13 cellular contexts compared by ENCODE assay signal in the genomic region with DNA sequence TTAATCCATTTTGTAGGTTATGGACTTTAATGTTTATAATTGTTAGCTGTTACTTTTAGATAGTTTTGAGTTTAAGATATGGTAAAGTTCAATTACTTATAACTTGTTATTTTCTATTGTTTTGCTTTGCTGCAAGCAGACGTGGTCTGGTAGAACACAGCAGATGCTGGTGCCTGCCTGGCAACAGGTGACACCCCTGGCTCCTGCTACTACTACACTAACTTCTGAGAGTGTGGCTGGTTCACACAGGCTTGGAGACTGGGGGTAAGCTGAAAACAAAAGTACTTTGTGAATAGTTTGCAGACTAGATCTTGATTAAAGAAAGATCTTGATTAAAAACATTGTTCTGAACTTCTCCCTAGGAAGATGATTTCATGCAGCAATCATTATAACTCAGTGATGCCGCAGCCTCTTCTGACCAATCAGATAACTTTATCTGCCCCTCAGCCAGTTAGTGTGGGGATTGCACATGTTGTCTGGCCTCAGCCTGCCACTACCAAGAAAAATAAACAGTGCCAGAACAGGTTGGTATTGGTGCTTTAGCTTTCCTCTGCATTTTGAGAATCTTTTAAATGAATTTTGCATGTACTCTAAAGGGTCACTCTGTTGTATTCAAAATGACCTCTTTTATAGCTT. TPM values are rescaled to one million over a fixed set of nuclear protein-coding genes. Genes with fewer than 3 reads are reported as not detected.
DNase-seq lines count a peak whose midpoint lies in the region; ATAC-seq, FAIRE-seq and TF ChIP-seq lines count a peak whose summit lies in the region.
"Had no signal": no experiment of that assay in that cellular context is flagged by ENCODE, and none has a peak within 500 bp of the region (broad histone marks: within the 10 kb centered on the region; RNA-seq: fewer than 3 reads in every experiment).

No MANE protein-coding gene starts in this region.

- no peak for TF ChIP-seq POLR2A in IMR-90 (IDR thresholded peaks at IDR 0.05; ENCODE audit: low read depth, low read length)

- TF ChIP-seq CTCF in GM06990 (IDR thresholded peaks at IDR 0.05; ENCODE audit: insufficient read depth, low read length, poor library complexity, severe bottlenecking): no peak
- no peak for TF ChIP-seq CTCF in IMR-90 (conservative IDR thresholded peaks at IDR 0.05; ENCODE audit: low read depth, low read length)

- CTCF ChIA-PET in IMR-90 (lab: Yijun Ruan, JAX): interaction anchor here (0.8 kb wide), 1 partner anchor 167 kb away, joined by 5 read pairs; no protein-coding TSS in a partner anchor

- H3K27me3 ChIP-seq in GM06990 (replicated peaks; ENCODE audit: control insufficient read depth, insufficient read depth, low read length): no peaks in the 10 kb centered on the region
- no peaks in the 10 kb centered on the region for H3K27me3 ChIP-seq in IMR-90 (ENCODE audit: control insufficient read depth, insufficient read depth, low read length)

- BruUV-seq in IMR-90 (replicated peaks; lab: Mats Ljungman, UMichigan): no TSS peak

- H3K4me3 ChIP-seq in GM06990 (replicated peaks; ENCODE audit: low read depth, low read length) (no peak overlapping the region), IMR-90 (ENCODE audit: insufficient read depth, low read depth, low read length) (no peak overlapping the region)

- no peak overlapping the region for H2BK120ac ChIP-seq in IMR-90 (ENCODE audit: low read depth, low read length)

- dilution Hi-C loops in IMR-90 (cut with HindIII; ENCODE audit: low sequenced_read_pairs, unreplicated experiment): no loop called here

- H3K23ac ChIP-seq in IMR-90 (ENCODE audit: low read depth, low read length): no peak overlapping the region

- POLR2A ChIA-PET in IMR-90 (lab: Charles Lee; ENCODE audit: unreplicated experiment): no interaction called here

- no peak overlapping the region for H3K4ac ChIP-seq in IMR-90 (ENCODE audit: low read depth, low read length)

- H3K4me1 ChIP-seq in IMR-90 (ENCODE audit: control insufficient read depth, insufficient read depth, low read length): no peaks in the 10 kb centered on the region

- H3K9me3 ChIP-seq in IMR-90 (ENCODE audit: control insufficient read depth, insufficient read depth, low read length): no peaks in the 10 kb centered on the region

- no peak overlapping the region for H2BK5ac ChIP-seq in IMR-90 (ENCODE audit: low read depth, low read length, poor library complexity, severe bottlenecking)

- H4K8ac ChIP-seq in IMR-90 (ENCODE audit: low read depth in 2 of 2, low read length in 2 of 2): no peak overlapping the region

- DNase-seq in GM06990 (ENCODE audit: extremely low read depth, insufficient read length) (peak; percentile 30), GM19239 (ENCODE audit: insufficient read length, low spot score) (no peak), IMR-90 (no peak), hippocampal formation (lab: John Stamatoyannopoulos, UW) (no peak), amniotic stem cell (lab: John Stamatoyannopoulos, UW) (no peak)
- DNase-seq in stimulated activated naive CD4-positive, alpha-beta T cell treated with Interleukin-2 at 50 U/mL for 16 hours (lab: John Stamatoyannopoulos, UW): no peak
- DNase-seq: activated T-cell treated with anti-CD3 and anti-CD28 coated beads, Interleukin-2, amount 50 U/mL, for 4 hours; HCEC 1CT; small intestine had no signal

- TF ChIP-seq RAD21 in IMR-90 (IDR thresholded peaks at IDR 0.05; ENCODE audit: low read length): no peak

- no peak overlapping the region for H2BK20ac ChIP-seq in IMR-90 (ENCODE audit: low read depth, low read length)

- H3K27ac ChIP-seq in IMR-90 (ENCODE audit: insufficient read depth, low read length): no peak overlapping the region
- H3K27ac ChIP-seq: KMS-11 had no signal

- no peak overlapping the region for H2AK5ac ChIP-seq in IMR-90 (ENCODE audit: low read depth, low read length)

- no peak overlapping the region for H3K9ac ChIP-seq in IMR-90 (ENCODE audit: low read depth, low read length)
- H3K9ac ChIP-seq: KMS-11 had no signal

- in situ Hi-C loops in IMR-90 (cut with MboI; ENCODE audit: low sequenced_read_pairs): no loop called here

- peaks cover 9 to 27% of the 10 kb centered on the region in 2 experiments; a peak in 3 of 4 replicates for H3K79me1 ChIP-seq in IMR-90 (ENCODE audit: low read depth in 1 of 2, low read length in 2 of 2)

- H2AFZ ChIP-seq in IMR-90 (replicated peaks; ENCODE audit: low read length, poor library complexity): no peak overlapping the region

- peaks cover 3% of the 10 kb centered on the region; the same call in 1 of the 2 replicates for H4K20me1 ChIP-seq in IMR-90 (ENCODE audit: insufficient read depth, low read length)

- intact Hi-C loops in IMR-90 (cut with micrococcal nuclease): loop anchor here (10.0 kb wide), 1 partner anchor 393 kb away; no protein-coding TSS in a partner anchor

- H3K9me1 ChIP-seq in IMR-90 (ENCODE audit: insufficient read depth, low read length): no peaks in the 10 kb centered on the region

- peak; percentile 99 for ATAC-seq in HG02759 (IDR thresholded peaks at IDR 0.05; ENCODE audit: unreplicated experiment)
- ATAC-seq in IMR-90 (ENCODE audit: low read depth): peak; percentile 29; the same call in 1 of the 2 replicates
- ATAC-seq in HG03280 (IDR thresholded peaks at IDR 0.05; ENCODE audit: unreplicated experiment): no peak
- ATAC-seq: activated T-cell treated with anti-CD3 and anti-CD28 coated beads, Interleukin-2, amount 50 U/mL, for 4 hours had no signal

- WGBS in IMR-90 (ENCODE audit: extremely low coverage in 2 of 2, insufficient read length in 1 of 2), 2 experiments: no CpG with 5 or more reads among the region's 2 CpGs

- H3K18ac ChIP-seq in IMR-90 (ENCODE audit: low read depth, low read length): no peak overlapping the region

- no peak overlapping the region for H4K91ac ChIP-seq in IMR-90 (ENCODE audit: insufficient read depth, low read depth, low read length)

- H4K5ac ChIP-seq in IMR-90 (ENCODE audit: low read depth, low read length): no peak overlapping the region

- H3K4me2 ChIP-seq in IMR-90 (ENCODE audit: low read depth, low read length): no peak overlapping the region
- H3K4me2 ChIP-seq: KMS-11 had no signal

- no peak overlapping the region for H3K56ac ChIP-seq in IMR-90 (ENCODE audit: extremely low read depth, insufficient read depth, low read length)

- no peak overlapping the region for H3K14ac ChIP-seq in IMR-90 (replicated peaks; ENCODE audit: low read depth, low read length)

- peak; percentile 51 for FAIRE-seq in GM19239 (lab: Jason Lieb, UNC)
- FAIRE-seq: endothelial cell of umbilical vein, small intestine had no signal

- H2BK15ac ChIP-seq in IMR-90 (ENCODE audit: low read depth, low read length): no peak overlapping the region

- H3K36me3 ChIP-seq in GM06990 (ENCODE audit: control insufficient read depth, insufficient read depth, low read length) (peaks cover 11% of the 10 kb centered on the region), IMR-90 (ENCODE audit: control insufficient read depth, insufficient read depth, low read length) (peaks cover 49% of the 10 kb centered on the region)

- no peak overlapping the region for H2AK9ac ChIP-seq in IMR-90 (replicated peaks; ENCODE audit: low read depth, low read length, poor library complexity)

TF ChIP-seq in IMR-90, 13 proteins besides CTCF, POLR2A, EP300 and RAD21:
- TF ChIP-seq CHD1 (IDR thresholded peaks at IDR 0.05; ENCODE audit: low read depth, low read length): no peak
- TF ChIP-seq RFX5 (IDR thresholded peaks at IDR 0.05; ENCODE audit: low read depth, low read length): peak; percentile 90

RNA-seq across cellular contexts. Expression of a gene that starts 28.3 kb away (rescaled TPM):
- 6.4 and 6.5 TPM in 2 replicates for total RNA-seq in IMR-90 (2012; rRNA removed)
- 6.1 and 7.4 TPM in 2 replicates for polyA plus RNA-seq in IMR-90 (2012; rRNA removed)
- polyA plus RNA-seq in IMR-90 (2012; cell fraction: cytosol; rRNA removed): 2.0 and 3.2 TPM in 2 replicates
- polyA plus RNA-seq in IMR-90 (2012; cell fraction: nucleus; rRNA removed; ENCODE audit: low replicate concordance): 3.0 TPM in 2 replicates
- total RNA-seq: activated T-cell treated with anti-CD3 and anti-CD28 coated beads, Interleukin-2, amount 50 U/mL, for 4 hours had no signal
